Comparison of ENCODE assay signal across 8 cellular contexts in the genomic region with DNA sequence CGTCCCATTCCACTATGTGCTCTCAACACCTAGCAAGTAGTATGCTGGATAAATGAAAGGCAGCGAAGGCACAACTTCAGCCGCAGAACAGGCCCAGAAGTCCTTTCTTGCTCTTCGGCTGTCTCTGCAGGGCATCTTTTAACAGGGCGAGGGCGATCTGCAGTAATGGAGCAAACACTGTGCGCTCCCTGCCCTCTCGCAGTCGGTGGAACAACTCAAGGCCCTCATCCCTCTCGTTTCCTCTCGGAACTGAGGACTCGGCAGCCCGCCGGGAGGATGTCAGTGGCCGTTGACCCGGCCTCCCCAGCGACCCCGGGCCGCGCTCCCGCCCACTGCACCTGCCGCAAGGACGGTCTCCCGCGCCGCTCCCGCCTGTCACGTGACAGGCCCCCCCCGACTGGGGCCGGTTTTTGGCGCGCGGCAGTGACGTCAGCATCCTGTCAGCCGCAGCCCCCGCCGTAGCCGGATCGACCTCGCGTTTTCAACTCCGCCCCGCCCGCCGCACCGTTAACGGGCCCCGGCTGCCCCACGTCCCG. TPM values are rescaled to one million over a fixed set of nuclear protein-coding genes. Genes with fewer than 3 reads are reported as not detected.
DNase-seq lines count a peak whose midpoint lies in the region; ATAC-seq and TF ChIP-seq lines count a peak whose summit lies in the region.

No MANE protein-coding gene starts in this region.

- DNase-seq in CD8-positive, alpha-beta memory T cell, result peak; percentile 86 to 94 (median 90)
- peak; percentile 93 for DNase-seq in MM.1S
- DNase-seq in SK-N-SH, result peak; percentile 96
- DNase-seq in glomerular visceral epithelial cell (ENCODE audit: extremely low spot score), result peak; percentile 88
- DNase-seq in osteoblast (ENCODE audit: insufficient read length, low spot score, missing footprints), result peak; percentile 98

- peak overlapping the region; percentile 92 to 99 (median 96) for H3K27ac Mint-ChIP-seq in CD8-positive, alpha-beta memory T cell
- H3K27ac Mint-ChIP-seq in activated naive CD4-positive, alpha-beta T cell treated with anti-CD3 and anti-CD28 coated beads, Interleukin-2, amount 50 U/mL, for 24 hours, result peak overlapping the region; percentile 87

- CTCF ChIA-PET in CD8-positive, alpha-beta memory T cell (lab: Charles Lee), result interaction anchor here (0.6 to 1.6 kb wide), 5 partner anchors 18 to 149 kb away, joined by 3 to 8 read pairs (median 3); no protein-coding TSS in a partner anchor
- CTCF ChIA-PET in SK-N-SH (lab: Yijun Ruan, JAX), result interaction anchor here (0.8 kb wide), 1 partner anchor 249 kb away, joined by 3 read pairs; no protein-coding TSS in a partner anchor

- WGBS in SK-N-SH (ENCODE audit: low lambda C conversion rate), result under 1% methylated on average over 9 of the region's 50 CpGs

- H3K9ac ChIP-seq in MM.1S (ENCODE audit: low read length), result peak overlapping the region; percentile 81
- peak overlapping the region; percentile 47 for H3K9ac ChIP-seq in SK-N-SH

- H3K27ac ChIP-seq in CD8-positive, alpha-beta memory T cell (ENCODE audit: low read depth, low read length), result peak overlapping the region; percentile 90
- peak overlapping the region; percentile 74 for H3K27ac ChIP-seq in MM.1S (ENCODE audit: low read length)
- peak overlapping the region; percentile 45 to 84 for H3K27ac ChIP-seq in SK-N-SH (ENCODE audit: low read depth in 2 of 2, low read length in 1 of 2)
- H3K27ac ChIP-seq in osteoblast (ENCODE audit: low read depth, low read length), result peak overlapping the region; percentile 75
- peak overlapping the region; percentile 83 for H3K27ac ChIP-seq in temporal lobe (ENCODE audit: low read depth, low read length)

- no peaks in the 10 kb centered on the region for H3K36me3 ChIP-seq in CD8-positive, alpha-beta memory T cell (ENCODE audit: insufficient read depth, low read length)
- H3K36me3 ChIP-seq in MM.1S (replicated peaks; ENCODE audit: insufficient read depth, low read length) (0 out of 2 replicates have a peak, but pooled peaks cover 3% of the 10 kb centered on the region), SK-N-SH (replicated peaks in 1 of 2; ENCODE audit: control insufficient read depth in 1 of 2, insufficient read depth in 2 of 2, low read length in 1 of 2) (no peaks in the 10 kb centered on the region), osteoblast (ENCODE audit: insufficient read depth, low read length) (no peaks in the 10 kb centered on the region)

- H3F3A ChIP-seq in MM.1S (ENCODE audit: insufficient read depth, low read length) (peaks cover 38% of the 10 kb centered on the region), SK-N-SH (replicated peaks; ENCODE audit: insufficient read depth) (peaks cover 22% of the 10 kb centered on the region)

- peak; percentile 28 for ATAC-seq in GM21528 (IDR thresholded peaks at IDR 0.05; ENCODE audit: low FRiP score, unreplicated experiment)

- H2AFZ ChIP-seq in MM.1S (ENCODE audit: low read length) (peak overlapping the region; percentile 14), SK-N-SH (ENCODE audit: low read depth) (peak overlapping the region; percentile 67; the same call in 1 of the 2 replicates), osteoblast (ENCODE audit: low read length) (peak overlapping the region; percentile 100)

- peaks cover 43% of the 10 kb centered on the region for H3K4me1 ChIP-seq in CD8-positive, alpha-beta memory T cell (ENCODE audit: insufficient read depth, low read length)
- H3K4me1 ChIP-seq in MM.1S (ENCODE audit: low read length), result peaks cover 24% of the 10 kb centered on the region
- H3K4me1 ChIP-seq in SK-N-SH (ENCODE audit: control insufficient read depth in 1 of 2, insufficient read depth in 2 of 2, low read depth in 1 of 2, low read length in 1 of 2), result peaks cover 17 to 18% of the 10 kb centered on the region in 2 experiments
- peaks cover 36% of the 10 kb centered on the region for H3K4me1 ChIP-seq in osteoblast (ENCODE audit: insufficient read depth, low read length)

- POLR2A ChIA-PET in CD8-positive, alpha-beta memory T cell (lab: Charles Lee), result interaction anchor here (0.9 to 1.9 kb wide), 7 partner anchors 18 to 239 kb away, joined by 3 to 12 read pairs (median 4); a partner anchor contains a TSS
- POLR2A ChIA-PET in SK-N-SH (lab: Yijun Ruan, JAX), result interaction anchor here (0.5 kb wide), 1 partner anchor 93 kb away, joined by 5 read pairs; no protein-coding TSS in a partner anchor

- no peaks in the 10 kb centered on the region for H3K9me3 ChIP-seq in CD8-positive, alpha-beta memory T cell (ENCODE audit: low read length)
- H3K9me3 ChIP-seq in MM.1S (replicated peaks; ENCODE audit: insufficient read depth, low read length) (no peaks in the 10 kb centered on the region), SK-N-SH (no peaks in the 10 kb centered on the region), osteoblast (ENCODE audit: low read depth, low read length) (no peaks in the 10 kb centered on the region)

- TF ChIP-seq CTCF in MM.1S (IDR thresholded peaks at IDR 0.05; ENCODE audit: low read length) (no peak), SK-N-SH (IDR thresholded peaks at IDR 0.05) (no peak; the same call in 1 of the 2 replicates), osteoblast (IDR thresholded peaks at IDR 0.05; ENCODE audit: extremely low read depth, low read depth, low read length) (peak; percentile 10)

- no peaks in the 10 kb centered on the region for H3K9me3 Mint-ChIP-seq in CD8-positive, alpha-beta memory T cell
- H3K9me3 Mint-ChIP-seq in activated naive CD4-positive, alpha-beta T cell treated with anti-CD3 and anti-CD28 coated beads, Interleukin-2, amount 50 U/mL, for 24 hours, result no peaks in the 10 kb centered on the region

- H4K20me1 ChIP-seq in MM.1S (ENCODE audit: insufficient read depth, low read length), result peaks cover 26% of the 10 kb centered on the region
- H4K20me1 ChIP-seq in SK-N-SH (ENCODE audit: insufficient read depth), result no peaks in the 10 kb centered on the region
- H4K20me1 ChIP-seq in osteoblast (ENCODE audit: insufficient read depth, low read length), result no peaks in the 10 kb centered on the region

- peaks cover 42 to 48% (median 47%) of the 10 kb centered on the region in 3 donors for H3K4me1 Mint-ChIP-seq in CD8-positive, alpha-beta memory T cell
- peaks cover 52% of the 10 kb centered on the region for H3K4me1 Mint-ChIP-seq in activated naive CD4-positive, alpha-beta T cell treated with anti-CD3 and anti-CD28 coated beads, Interleukin-2, amount 50 U/mL, for 24 hours

- H3K9me2 ChIP-seq in MM.1S (replicated peaks; ENCODE audit: insufficient read depth, low read length), result no peaks in the 10 kb centered on the region
- H3K9me2 ChIP-seq in SK-N-SH, result no peaks in the 10 kb centered on the region

- H3K27me3 ChIP-seq in CD8-positive, alpha-beta memory T cell (ENCODE audit: insufficient read depth, low read length, poor library complexity, severe bottlenecking), result no peaks in the 10 kb centered on the region
- H3K27me3 ChIP-seq in MM.1S (replicated peaks; ENCODE audit: insufficient read depth, low read length) (no peaks in the 10 kb centered on the region), SK-N-SH (ENCODE audit: insufficient read depth) (no peaks in the 10 kb centered on the region), osteoblast (ENCODE audit: insufficient read depth, low read length) (no peaks in the 10 kb centered on the region)

- H3K4me2 ChIP-seq in MM.1S (ENCODE audit: low read depth, low read length), result peak overlapping the region; percentile 95
- H3K4me2 ChIP-seq in SK-N-SH, result peak overlapping the region; percentile 77
- peak overlapping the region; percentile 97 for H3K4me2 ChIP-seq in osteoblast (ENCODE audit: insufficient read depth, low read length)

- H3K4me3 ChIP-seq in CD8-positive, alpha-beta memory T cell (ENCODE audit: low read length), result peak overlapping the region; percentile 75
- peak overlapping the region; percentile 78 for H3K4me3 ChIP-seq in MM.1S (ENCODE audit: low read length)
- H3K4me3 ChIP-seq in SK-N-SH (ENCODE audit: low read depth in 2 of 2, low read length in 1 of 2), result peak overlapping the region; percentile 73 to 90
- peak overlapping the region; percentile 99 for H3K4me3 ChIP-seq in osteoblast (ENCODE audit: insufficient read depth, low read length)

- H3K79me2 ChIP-seq in MM.1S (ENCODE audit: low read length), result peaks cover 55% of the 10 kb centered on the region
- peaks cover 50% of the 10 kb centered on the region for H3K79me2 ChIP-seq in SK-N-SH (ENCODE audit: insufficient read depth)
- H3K79me2 ChIP-seq in osteoblast (ENCODE audit: insufficient read depth, low read length), result peaks cover 34% of the 10 kb centered on the region

- TF ChIP-seq RAD21 in SK-N-SH (IDR thresholded peaks at IDR 0.05; ENCODE audit: low read length), result no peak

- TF ChIP-seq EP300 in SK-N-SH (IDR thresholded peaks at IDR 0.05; ENCODE audit: borderline replicate concordance in 1 of 2, low read depth in 1 of 2, low read length in 1 of 2), result peak in 1 of 2 experiments; percentile 27; a peak in 1 of 4 replicates

- H3K4me3 Mint-ChIP-seq in CD8-positive, alpha-beta memory T cell, result peak overlapping the region; percentile 89 to 95 (median 91)
- H3K4me3 Mint-ChIP-seq in activated naive CD4-positive, alpha-beta T cell treated with anti-CD3 and anti-CD28 coated beads, Interleukin-2, amount 50 U/mL, for 24 hours, result peak overlapping the region; percentile 94

- H3K36me3 Mint-ChIP-seq in CD8-positive, alpha-beta memory T cell, result peaks cover 0 to 10% (median 0%) of the 10 kb centered on the region in 3 donors
- H3K36me3 Mint-ChIP-seq in activated naive CD4-positive, alpha-beta T cell treated with anti-CD3 and anti-CD28 coated beads, Interleukin-2, amount 50 U/mL, for 24 hours, result no peaks in the 10 kb centered on the region

- no peaks in the 10 kb centered on the region for H3K27me3 Mint-ChIP-seq in CD8-positive, alpha-beta memory T cell
- H3K27me3 Mint-ChIP-seq in activated naive CD4-positive, alpha-beta T cell treated with anti-CD3 and anti-CD28 coated beads, Interleukin-2, amount 50 U/mL, for 24 hours, result no peaks in the 10 kb centered on the region

RNA-seq across cellular contexts. Expression of a gene that starts 1.1 kb away (rescaled TPM):
- total RNA-seq in CD8-positive, alpha-beta memory T cell, result 10 to 100 TPM; 47.8 to 51.9 TPM
- 1.5 TPM for polyA plus RNA-seq in CD8-positive, alpha-beta memory T cell
- 1.5 TPM in 2 replicates for polyA plus RNA-seq in SK-N-SH (2012; rRNA removed)
- 1.6 and 1.7 TPM in 2 replicates for polyA plus RNA-seq in SK-N-SH (2012; cell fraction: cytosol; rRNA removed)
- polyA plus RNA-seq in SK-N-SH (2012; cell fraction: nucleus; rRNA removed), result 1.8 and 2.3 TPM in 2 replicates
- 1.4 and 2.1 TPM in 2 replicates for total RNA-seq in osteoblast
- total RNA-seq in temporal lobe, result 2.7 TPM

RNA-seq across cellular contexts. Expression of a gene that starts 32.9 kb away (rescaled TPM):
- total RNA-seq in CD8-positive, alpha-beta memory T cell, result 10 to 100 TPM; 20.4 to 21.0 TPM
- polyA plus RNA-seq in CD8-positive, alpha-beta memory T cell, result 24.1 TPM
- polyA plus RNA-seq in SK-N-SH (2012; rRNA removed), result 18.4 and 19.0 TPM in 2 replicates
- polyA plus RNA-seq in SK-N-SH (2012; cell fraction: cytosol; rRNA removed), result 23.8 and 31.6 TPM in 2 replicates
- 16.8 and 18.3 TPM in 2 replicates for polyA plus RNA-seq in SK-N-SH (2012; cell fraction: nucleus; rRNA removed)
- total RNA-seq in osteoblast, result 12.7 and 14.1 TPM in 2 replicates
- total RNA-seq in temporal lobe, result 13.0 TPM

RNA-seq across cellular contexts. Expression of a gene that starts 33.6 kb away (rescaled TPM):
- total RNA-seq in CD8-positive, alpha-beta memory T cell, result 1 to 10 TPM; 7.9 to 8.3 TPM
- polyA plus RNA-seq in CD8-positive, alpha-beta memory T cell, result 29.1 TPM
- 26.1 and 27.0 TPM in 2 replicates for polyA plus RNA-seq in SK-N-SH (2012; rRNA removed)
- 35.4 and 41.2 TPM in 2 replicates for polyA plus RNA-seq in SK-N-SH (2012; cell fraction: cytosol; rRNA removed)
- polyA plus RNA-seq in SK-N-SH (2012; cell fraction: nucleus; rRNA removed), result 16.6 and 24.0 TPM in 2 replicates
- total RNA-seq in osteoblast (18.5 and 18.6 TPM in 2 replicates), temporal lobe (1.5 TPM)

Comparison
In these comparisons a context has a peak if more than half of its experiments do, and no peak if none do; other contexts are left out.
1. Peak in every context shown above with its lines: DNase-seq, ATAC-seq, H3K4me3 ChIP-seq and H3K27ac ChIP-seq.
2. H2AFZ ChIP-seq: peak in every context shown above with its lines; median percentile 100 in osteoblast; 67 in SK-N-SH; 14 in MM.1S.
3. RNA of a gene that starts 1.1 kb away (total RNA-seq): 47.8 to 51.9 TPM in CD8-positive, alpha-beta memory T cell; 2.7 TPM in temporal lobe (single experiment) and 1.4 to 2.1 TPM in osteoblast; every median in the first group is over 10 times any median in the second.